Comparison of ENCODE assay signal across 18 cellular contexts in genomic region chr1:51675177-51675780, GRCh38.
"Had no signal": no experiment of that assay in that cellular context is flagged by ENCODE, and none has a peak within 500 bp of the region (broad histone marks: within the 10 kb centered on the region; RNA-seq: fewer than 3 reads in every experiment).

No MANE protein-coding gene starts in this region.

- DNase-seq: activated CD4-positive, alpha-beta T cell treated with anti-CD3 and anti-CD28 coated beads, Interleukin-2, amount 10 ng/mL, durations not matched to agents 24 days and 14 days; activated CD4-positive, CD25-positive, alpha-beta regulatory T cell; activated CD8-positive, alpha-beta memory T cell treated with anti-CD3 and anti-CD28 coated beads for 24 hours; activated naive CD4-positive, alpha-beta T cell treated with Interleukin-2 at 50 U/mL for 16 hours; anterior cingulate cortex; brain microvascular endothelial cell; cortex of kidney; effector CD4-positive, alpha-beta T cell; gastrocnemius medialis; heart right ventricle; left ventricle myocardium inferior; posterior cingulate gyrus; right cardiac atrium; small intestine; stimulated activated naive CD8-positive, alpha-beta T cell treated with anti-CD3 and anti-CD28 coated beads, Interleukin-15, Interleukin-2, amounts not matched to agents 100 U/mL and 50 U/mL, for 24 hours; T-helper 2 cell; transverse colon had no signal

- H3K4me3 ChIP-seq: gastrocnemius medialis, heart right ventricle, left ventricle myocardium inferior, transverse colon had no signal

- H3K27me3 ChIP-seq: brain microvascular endothelial cell, gastrocnemius medialis, heart right ventricle, transverse colon had no signal

- H3K4me1 ChIP-seq: transverse colon had no signal

- H3K27ac ChIP-seq: brain microvascular endothelial cell, gastrocnemius medialis, heart right ventricle, left ventricle myocardium inferior, transverse colon had no signal

- H3K36me3 ChIP-seq: brain microvascular endothelial cell, gastrocnemius medialis, left ventricle myocardium inferior, transverse colon had no signal

- H3K9me3 ChIP-seq: gastrocnemius medialis, heart right ventricle, left ventricle myocardium inferior, transverse colon had no signal

- ATAC-seq: gastrocnemius medialis; heart right ventricle; natural killer cell treated with Interleukin-12 subunit alpha and Interleukin-12 subunit beta and Interleukin-15 and Interleukin-18, amount 100 ng/mL, for 72 hours; right cardiac atrium; stimulated activated naive CD8-positive, alpha-beta T cell treated with anti-CD3 and anti-CD28 coated beads, Interleukin-15, Interleukin-2, amounts not matched to agents 100 U/mL and 50 U/mL, for 24 hours had no signal
